Comparison of ENCODE assay signal across 36 cellular contexts in the genomic region with DNA sequence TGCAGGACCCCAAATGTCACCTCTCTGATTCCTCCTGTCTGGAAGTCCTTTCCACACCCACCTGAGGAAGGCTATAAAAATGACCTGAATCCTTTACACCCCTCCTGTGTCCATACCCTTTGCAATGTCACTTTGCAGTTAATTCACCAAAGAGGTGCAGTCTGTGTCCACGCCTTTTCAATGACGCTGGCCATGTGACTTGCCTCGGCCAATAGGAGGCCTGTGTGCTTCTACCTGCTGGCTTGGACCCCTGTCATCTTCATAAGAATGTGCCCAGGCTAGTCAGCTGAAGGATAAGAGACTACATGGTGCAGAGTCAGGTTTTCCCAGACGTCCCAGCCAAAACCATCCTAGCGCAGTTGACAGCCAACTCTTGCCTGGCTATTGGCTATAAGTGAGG.
"Had no signal": no experiment of that assay in that cellular context is flagged by ENCODE, and none has a peak within 500 bp of the region (broad histone marks: within the 10 kb centered on the region; RNA-seq: fewer than 3 reads in every experiment).

No MANE protein-coding gene starts in this region.

- H3K9me3 ChIP-seq: adrenal gland, body of pancreas, breast epithelium had no signal

- H3K36me3 ChIP-seq: adrenal gland, brain microvascular endothelial cell, breast epithelium had no signal

- H3K27ac ChIP-seq: adrenal gland, body of pancreas, brain microvascular endothelial cell, breast epithelium, VCaP had no signal

- H3K4me3 ChIP-seq: adrenal gland, body of pancreas, breast epithelium had no signal

- H3K27ac Mint-ChIP-seq: activated CD4-positive, alpha-beta memory T cell treated with anti-CD3 and anti-CD28 coated beads, Interleukin-2, amount 10 ng/mL, durations not matched to agents 7 days and 5 days; activated CD4-positive, alpha-beta T cell treated with anti-CD3 and anti-CD28 coated beads for 36 hours; activated CD4-positive, alpha-beta T cell treated with anti-CD3 and anti-CD28 coated beads, Interleukin-2, amount 10 ng/mL, durations not matched to agents 7 days and 5 days; activated CD8-positive, alpha-beta memory T cell treated with anti-CD3 and anti-CD28 coated beads, Interleukin-2, amount 10 ng/mL, durations not matched to agents 7 days and 5 days; activated CD8-positive, alpha-beta T cell treated with anti-CD3 and anti-CD28 coated beads, Interleukin-2, amount 10 ng/mL, durations not matched to agents 7 days and 5 days; activated naive CD4-positive, alpha-beta T cell treated with anti-CD3 and anti-CD28 coated beads for 36 hours; activated naive CD4-positive, alpha-beta T cell treated with anti-CD3 and anti-CD28 coated beads, Interleukin-2, amount 50 U/mL, for 72 hours; activated naive CD8-positive, alpha-beta T cell treated with anti-CD3 and anti-CD28 coated beads for 36 hours; activated T-cell treated with anti-CD3 and anti-CD28 coated beads, Interleukin-2, amount 50 U/mL, for 24 hours; activated T-helper 2 cell treated with anti-CD3 and anti-CD28 coated beads, Interferon-gamma antibody, Interleukin-2, Interleukin-4, amounts not matched to agents 10 μg/mL and 5 μg/mL and 100 μg/mL, durations not matched to agents 14 hours and 24 hours and 36 hours; T-helper 1 cell treated with Interleukin-12 subunit alpha and Interleukin-12 subunit beta and Interleukin-4 antibody, amounts not matched to agents 30 μg/mL and 1 μg/mL, for 36 hours; T-helper 2 cell treated with Interferon-gamma antibody and Interleukin-4, amounts not matched to agents 5 μg/mL and 100 μg/mL, for 36 hours had no signal

- H3K4me1 Mint-ChIP-seq: activated CD4-positive, alpha-beta memory T cell treated with anti-CD3 and anti-CD28 coated beads, Interleukin-2, amount 10 ng/mL, durations not matched to agents 7 days and 5 days; activated CD4-positive, alpha-beta T cell treated with anti-CD3 and anti-CD28 coated beads for 36 hours; activated CD4-positive, alpha-beta T cell treated with anti-CD3 and anti-CD28 coated beads, Interleukin-2, amount 10 ng/mL, durations not matched to agents 7 days and 5 days; activated CD8-positive, alpha-beta memory T cell treated with anti-CD3 and anti-CD28 coated beads, Interleukin-2, amount 10 ng/mL, durations not matched to agents 7 days and 5 days; activated naive CD8-positive, alpha-beta T cell treated with anti-CD3 and anti-CD28 coated beads for 36 hours had no signal

- H3K4me3 Mint-ChIP-seq: activated CD4-positive, alpha-beta memory T cell treated with anti-CD3 and anti-CD28 coated beads, Interleukin-2, amount 10 ng/mL, durations not matched to agents 7 days and 5 days; activated CD4-positive, alpha-beta T cell treated with anti-CD3 and anti-CD28 coated beads for 36 hours; activated CD4-positive, alpha-beta T cell treated with anti-CD3 and anti-CD28 coated beads, Interleukin-2, amount 10 ng/mL, durations not matched to agents 7 days and 5 days; activated CD8-positive, alpha-beta memory T cell treated with anti-CD3 and anti-CD28 coated beads, Interleukin-2, amount 10 ng/mL, durations not matched to agents 7 days and 5 days; activated CD8-positive, alpha-beta T cell treated with anti-CD3 and anti-CD28 coated beads, Interleukin-2, amount 10 ng/mL, durations not matched to agents 7 days and 5 days; activated naive CD4-positive, alpha-beta T cell treated with anti-CD3 and anti-CD28 coated beads for 36 hours; activated naive CD8-positive, alpha-beta T cell treated with anti-CD3 and anti-CD28 coated beads for 36 hours; activated T-cell treated with anti-CD3 and anti-CD28 coated beads, Interleukin-2, amount 50 U/mL, for 24 hours; T-helper 1 cell treated with Interleukin-12 subunit alpha and Interleukin-12 subunit beta and Interleukin-4 antibody, amounts not matched to agents 30 μg/mL and 1 μg/mL, for 36 hours; T-helper 2 cell treated with Interferon-gamma antibody and Interleukin-4, amounts not matched to agents 5 μg/mL and 100 μg/mL, for 36 hours had no signal

- H3K27me3 ChIP-seq: adrenal gland, body of pancreas, brain microvascular endothelial cell, breast epithelium had no signal

- H3K36me3 Mint-ChIP-seq: activated CD8-positive, alpha-beta memory T cell treated with anti-CD3 and anti-CD28 coated beads, Interleukin-2, amount 10 ng/mL, durations not matched to agents 7 days and 5 days; activated naive CD4-positive, alpha-beta T cell treated with anti-CD3 and anti-CD28 coated beads, Interleukin-2, amount 50 U/mL, for 72 hours; activated naive CD8-positive, alpha-beta T cell treated with anti-CD3 and anti-CD28 coated beads for 36 hours had no signal

- ATAC-seq: activated CD4-positive, alpha-beta T cell treated with anti-CD3 and anti-CD28 coated beads for 36 hours; activated CD4-positive, CD25-positive, alpha-beta regulatory T cell treated with anti-CD3 and anti-CD28 coated beads, Interleukin-2, amount 50 U/mL, for 24 hours; activated CD8-positive, alpha-beta memory T cell treated with anti-CD3 and anti-CD28 coated beads, Interleukin-2, amount 10 ng/mL, durations not matched to agents 7 days and 5 days; activated CD8-positive, alpha-beta T cell treated with anti-CD3 and anti-CD28 coated beads, Interleukin-2, amount 10 ng/mL, durations not matched to agents 7 days and 5 days; activated naive CD4-positive, alpha-beta T cell treated with anti-CD3 and anti-CD28 coated beads, Interleukin-2, amount 50 U/mL, for 72 hours; body of pancreas had no signal

- H3K9me3 Mint-ChIP-seq: activated CD4-positive, alpha-beta memory T cell treated with anti-CD3 and anti-CD28 coated beads, Interleukin-2, amount 10 ng/mL, durations not matched to agents 7 days and 5 days; activated CD4-positive, alpha-beta T cell treated with anti-CD3 and anti-CD28 coated beads, Interleukin-2, amount 10 ng/mL, durations not matched to agents 7 days and 5 days; activated naive CD4-positive, alpha-beta T cell treated with anti-CD3 and anti-CD28 coated beads for 36 hours; activated naive CD4-positive, alpha-beta T cell treated with anti-CD3 and anti-CD28 coated beads, Interleukin-2, amount 50 U/mL, for 72 hours; activated naive CD8-positive, alpha-beta T cell treated with anti-CD3 and anti-CD28 coated beads for 36 hours; activated T-cell treated with anti-CD3 and anti-CD28 coated beads, Interleukin-2, amount 50 U/mL, for 24 hours; activated T-helper 2 cell treated with anti-CD3 and anti-CD28 coated beads, Interferon-gamma antibody, Interleukin-2, Interleukin-4, amounts not matched to agents 10 μg/mL and 5 μg/mL and 100 μg/mL, durations not matched to agents 14 hours and 24 hours and 36 hours; T-helper 1 cell treated with Interleukin-12 subunit alpha and Interleukin-12 subunit beta and Interleukin-4 antibody, amounts not matched to agents 30 μg/mL and 1 μg/mL, for 36 hours; T-helper 2 cell treated with Interferon-gamma antibody and Interleukin-4, amounts not matched to agents 5 μg/mL and 100 μg/mL, for 36 hours had no signal

- H3K4me1 ChIP-seq: adrenal gland, body of pancreas, breast epithelium had no signal

- DNase-seq: activated CD4-positive, alpha-beta memory T cell treated with anti-CD3 and anti-CD28 coated beads, Interleukin-2, amount 10 ng/mL, durations not matched to agents 7 days and 5 days; activated CD4-positive, alpha-beta T cell treated with anti-CD3 and anti-CD28 coated beads for 1 hour; activated CD4-positive, alpha-beta T cell treated with anti-CD3 and anti-CD28 coated beads for 36 hours; activated CD4-positive, alpha-beta T cell treated with anti-CD3 and anti-CD28 coated beads for 48 hours; activated CD4-positive, alpha-beta T cell treated with anti-CD3 and anti-CD28 coated beads, Interleukin-2, amount 10 ng/mL, durations not matched to agents 7 days and 5 days; activated CD4-positive, alpha-beta T cell treated with anti-CD3 and anti-CD28 coated beads, Interleukin-2, amount 50 U/mL, for 48 hours; activated CD4-positive, CD25-positive, alpha-beta regulatory T cell; activated CD8-positive, alpha-beta memory T cell treated with anti-CD3 and anti-CD28 coated beads for 24 hours; activated CD8-positive, alpha-beta memory T cell treated with anti-CD3 and anti-CD28 coated beads, Interleukin-2, amount 10 ng/mL, durations not matched to agents 7 days and 5 days; activated CD8-positive, alpha-beta memory T cell treated with anti-CD3 and anti-CD28 coated beads, Interleukin-2, amount 50 U/mL, for 48 hours; activated CD8-positive, alpha-beta T cell treated with anti-CD3 and anti-CD28 coated beads, Interleukin-2, amount 10 ng/mL, durations not matched to agents 7 days and 5 days; activated effector memory CD4-positive, alpha-beta T cell treated with Interleukin-2 at 50 U/mL for 16 hours; activated gamma-delta T cell; activated naive CD4-positive, alpha-beta T cell treated with anti-CD3 and anti-CD28 coated beads for 36 hours; activated naive CD4-positive, alpha-beta T cell treated with anti-CD3 and anti-CD28 coated beads, Interleukin-2, amount 50 U/mL, for 16 hours; activated naive CD8-positive, alpha-beta T cell treated with anti-CD3 and anti-CD28 coated beads for 36 hours; activated T-cell treated with anti-CD3 and anti-CD28 coated beads, Interleukin-2, amount 50 U/mL, for 24 hours; activated T-cell treated with anti-CD3 and anti-CD28 coated beads, Interleukin-2, amount 50 U/mL, for 48 hours; adrenal gland; amniotic stem cell; aorta; body of pancreas; brain microvascular endothelial cell; central memory CD4-positive, alpha-beta T cell; cerebellar nuclear complex; T-helper 2 cell; T-helper 9 cell had no signal

- FAIRE-seq: astrocyte, TTC549 had no signal
